Comparison of ENCODE assay signal across 19 cellular contexts in genomic region chr6:52009736-52010135, GRCh38.
"Had no signal": no experiment of that assay in that cellular context is flagged by ENCODE, and none has a peak within 500 bp of the region (broad histone marks: within the 10 kb centered on the region; RNA-seq: fewer than 3 reads in every experiment).

No MANE protein-coding gene starts in this region.

- ATAC-seq: esophagus mucosa; gastrocnemius medialis; left colon; naive thymus-derived CD4-positive, alpha-beta T cell; psoas muscle; sciatic nerve; stimulated activated naive B cell treated with anti-CD40 and anti-IgM and Interleukin-4, amounts not matched to agents 10 μg/mL and 1 μg/mL and 100 μg/mL, for 72 hours; stimulated activated naive CD8-positive, alpha-beta T cell treated with anti-CD3 and anti-CD28 coated beads, Interleukin-15, amount 100 ng/mL, for 72 hours had no signal

- H3K4me3 Mint-ChIP-seq: immature natural killer cell; naive thymus-derived CD4-positive, alpha-beta T cell; nephron progenitor cell; stimulated activated naive B cell treated with anti-CD40 and anti-IgM and Interleukin-4, amounts not matched to agents 10 μg/mL and 1 μg/mL and 100 μg/mL, for 72 hours; stimulated activated naive CD8-positive, alpha-beta T cell treated with anti-CD3 and anti-CD28 coated beads, Interleukin-15, amount 100 ng/mL, for 72 hours had no signal

- H3K27ac ChIP-seq: dorsolateral prefrontal cortex, gastrocnemius medialis, psoas muscle, skin epidermis, testis, tibial nerve had no signal

- H3K27ac Mint-ChIP-seq: immature natural killer cell; naive thymus-derived CD4-positive, alpha-beta T cell; nephron progenitor cell; stimulated activated naive B cell treated with anti-CD40 and anti-IgM and Interleukin-4, amounts not matched to agents 10 μg/mL and 1 μg/mL and 100 μg/mL, for 72 hours; stimulated activated naive CD8-positive, alpha-beta T cell treated with anti-CD3 and anti-CD28 coated beads, Interleukin-15, amount 100 ng/mL, for 72 hours had no signal

- H3K9me3 ChIP-seq: gastrocnemius medialis, psoas muscle, testis, tibial nerve had no signal

- H3K36me3 Mint-ChIP-seq: immature natural killer cell; naive thymus-derived CD4-positive, alpha-beta T cell; stimulated activated naive B cell treated with anti-CD40 and anti-IgM and Interleukin-4, amounts not matched to agents 10 μg/mL and 1 μg/mL and 100 μg/mL, for 72 hours had no signal

- H3K36me3 ChIP-seq: gastrocnemius medialis, tibial nerve had no signal

- H3K4me1 ChIP-seq: gastrocnemius medialis, psoas muscle, testis had no signal

- H3K4me1 Mint-ChIP-seq: immature natural killer cell; naive thymus-derived CD4-positive, alpha-beta T cell; nephron progenitor cell; stimulated activated naive B cell treated with anti-CD40 and anti-IgM and Interleukin-4, amounts not matched to agents 10 μg/mL and 1 μg/mL and 100 μg/mL, for 72 hours; stimulated activated naive CD8-positive, alpha-beta T cell treated with anti-CD3 and anti-CD28 coated beads, Interleukin-15, amount 100 ng/mL, for 72 hours had no signal

- H3K4me3 ChIP-seq: dorsolateral prefrontal cortex, gastrocnemius medialis, psoas muscle, skin epidermis, testis, tibial nerve had no signal

- H3K27me3 ChIP-seq: gastrocnemius medialis, testis, tibial nerve had no signal

- DNase-seq: cortex of kidney; dorsolateral prefrontal cortex; effector CD8-positive, alpha-beta T cell; gastrocnemius medialis; glutamatergic neuron; immature natural killer cell; left colon; naive thymus-derived CD4-positive, alpha-beta T cell; nephron progenitor cell; psoas muscle; stimulated activated CD4-positive, alpha-beta T cell treated with anti-CD3 and anti-CD28 coated beads, Interleukin-2, amount 100 ng/mL, for 24 hours; stimulated activated CD4-positive, alpha-beta T cell treated with anti-CD3 and anti-CD28 coated beads, Interleukin-4, amount 100 ng/mL, for 4 hours; stimulated activated naive B cell treated with anti-CD40 and anti-IgM and Interleukin-4, amounts not matched to agents 10 μg/mL and 1 μg/mL and 100 μg/mL, for 72 hours; stimulated activated naive CD8-positive, alpha-beta T cell treated with anti-CD3 and anti-CD28 coated beads, Interleukin-15, amount 100 ng/mL, for 72 hours; testis had no signal
